Comparison of ENCODE assay signal across 2 cellular contexts in genomic region chr4:152516156-152516555, GRCh38.
TF ChIP-seq lines count a peak whose summit lies in the region.

No MANE protein-coding gene starts in this region.

TF ChIP-seq in GM23338, 12 proteins besides CTCF, POLR2A, EP300 and RAD21:
- TF ChIP-seq JUNB (IDR thresholded peaks at IDR 0.05; ENCODE audit: unreplicated experiment) = no peak
- TF ChIP-seq ETS1 (IDR thresholded peaks at IDR 0.05) = no peak

TF ChIP-seq in SK-N-SH, 30 proteins besides CTCF, POLR2A, EP300 and RAD21:
- TF ChIP-seq ELF1 (IDR thresholded peaks at IDR 0.05) (no peak), FOSL2 (IDR thresholded peaks at IDR 0.05; ENCODE audit: borderline replicate concordance, low read depth) (peak; percentile 46; the same call in 1 of the 2 replicates), FOXJ3 (CRISPR knock-in tag; IDR thresholded peaks at IDR 0.05) (no peak), SMC3 (IDR thresholded peaks at IDR 0.05; ENCODE audit: low read depth, low read length) (no peak), GATA2 (CRISPR knock-in tag; IDR thresholded peaks at IDR 0.05) (no peak), ZBTB33 (IDR thresholded peaks at IDR 0.05; ENCODE audit: borderline replicate concordance, low read depth) (no peak), MEF2A (IDR thresholded peaks at IDR 0.05; ENCODE audit: borderline replicate concordance, low read depth) (no peak), RXRA (IDR thresholded peaks at IDR 0.05; ENCODE audit: borderline replicate concordance, low read depth) (no peak), FOXM1 (IDR thresholded peaks at IDR 0.05; ENCODE audit: low read depth) (no peak), IRF3 (IDR thresholded peaks at IDR 0.05; ENCODE audit: low read depth, low read length) (no peak), TCF12 (IDR thresholded peaks at IDR 0.05) (peak; percentile 20; the same call in 1 of the 2 replicates), RFX5 (IDR thresholded peaks at IDR 0.05; ENCODE audit: low read length) (no peak), YY1 (IDR thresholded peaks at IDR 0.05; ENCODE audit: low read depth) (no peak), REST (IDR thresholded peaks at IDR 0.05; ENCODE audit: low read depth, low read length) (no peak), MAX (IDR thresholded peaks at IDR 0.05; ENCODE audit: low read depth) (no peak), JUND (IDR thresholded peaks at IDR 0.05) (peak; percentile 31; the same call in 1 of the 2 replicates), TEAD4 (IDR thresholded peaks at IDR 0.05; ENCODE audit: borderline replicate concordance, insufficient read depth) (no peak), USF1 (IDR thresholded peaks at IDR 0.05; ENCODE audit: borderline replicate concordance, low read depth) (no peak), USF2 (IDR thresholded peaks at IDR 0.05; ENCODE audit: borderline replicate concordance, low read depth, low read length) (no peak)
